8 cellular contexts compared by ENCODE assay signal in the genomic region with DNA sequence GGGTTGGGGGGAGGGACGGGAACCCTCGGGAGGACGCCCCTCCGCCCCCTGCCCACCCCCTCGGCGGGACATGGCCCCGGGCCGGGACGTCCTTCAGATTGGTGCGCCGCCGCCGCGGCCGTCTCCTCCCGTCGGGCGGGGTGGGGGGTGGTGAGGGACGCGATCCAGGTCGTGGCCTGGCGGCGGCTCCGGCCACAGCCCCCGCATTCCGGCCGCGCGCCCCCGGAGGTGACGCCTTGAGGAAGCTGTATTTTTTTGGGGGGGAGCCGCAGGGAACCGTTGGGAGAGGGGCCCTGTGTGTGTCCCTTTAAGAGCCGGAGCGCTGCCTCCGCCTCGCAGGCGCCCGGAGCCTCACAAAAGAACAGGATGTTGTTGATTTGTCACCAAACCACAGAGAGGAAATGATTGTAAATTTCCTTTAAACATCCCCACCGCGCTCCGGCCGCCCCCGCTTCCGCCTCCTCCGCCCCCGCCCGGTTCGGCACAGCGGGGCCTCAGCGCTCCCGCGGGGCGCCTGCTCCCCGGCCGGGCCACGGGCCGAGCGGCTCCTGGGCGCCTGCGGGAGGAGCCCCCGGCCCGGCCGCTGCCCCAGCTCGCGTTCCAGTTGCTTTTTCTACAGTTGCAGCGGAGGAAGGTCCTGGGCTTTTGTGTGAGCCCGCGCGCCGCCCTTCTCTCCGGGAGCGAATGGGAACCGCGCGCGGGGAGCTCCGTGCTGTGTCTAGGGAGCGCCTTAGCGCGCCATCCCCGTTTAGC. TPM values are rescaled to one million over a fixed set of nuclear protein-coding genes. Genes with fewer than 3 reads are reported as not detected.
DNase-seq lines count a peak whose midpoint lies in the region; ATAC-seq and TF ChIP-seq lines count a peak whose summit lies in the region.

No MANE protein-coding gene starts in this region.

- DNase-seq in AG04450 (ENCODE audit: low read depth, low spot score) (peak; percentile 83), NCI-H345 (lab: John Stamatoyannopoulos, UW) (peak; percentile 71), colonic mucosa (peak; percentile 82), left colon (peak; percentile 79 to 85)
- DNase-seq in activated CD4-positive, alpha-beta T cell treated with anti-CD3 and anti-CD28 coated beads for 4 hours = peak; percentile 90 to 93
- DNase-seq in stimulated activated CD4-positive, alpha-beta T cell treated with anti-CD3 and anti-CD28 coated beads, Interleukin-1b, Interleukin-23, amount 100 ng/mL, for 24 hours (ENCODE audit: low read depth in 4 of 4, low spot score in 1 of 4) = peak; percentile 76 to 87 (median 81)

- H3K27me3 ChIP-seq in AG04450 (ENCODE audit: control insufficient read depth, insufficient read depth, low read length) (no peaks in the 10 kb centered on the region), colonic mucosa (no peaks in the 10 kb centered on the region)

- intact Hi-C loops in colonic mucosa (cut with DNase I) (no loop called here), left colon (cut with DNase I, micrococcal nuclease) (no loop called here)

- peak overlapping the region; percentile 63 for H3K4me3 ChIP-seq in AG04450 (ENCODE audit: low read depth, low read length)
- H3K4me3 ChIP-seq in colonic mucosa = peak overlapping the region; percentile 59

- CTCF ChIA-PET in AG04450 (lab: Charles Lee) = interaction anchor here (0.6 to 1.9 kb wide), 7 partner anchors 32 to 365 kb away, joined by 3 to 10 read pairs (median 3); a partner anchor contains a TSS

- POLR2A ChIA-PET in AG04450 (lab: Yijun Ruan, JAX) = interaction anchor here (0.5 to 2.0 kb wide), 9 partner anchors 11 to 220 kb away, joined by 3 to 23 read pairs (median 4); a partner anchor contains a TSS

- H3K9ac ChIP-seq in colonic mucosa (ENCODE audit: low read depth in 2 of 2, low read length in 2 of 2) = peak overlapping the region; percentile 73 to 81

- peak overlapping the region; percentile 95 for H3K27ac ChIP-seq in AG04450 (ENCODE audit: low read depth, low read length)
- peak overlapping the region; percentile 84 for H3K27ac ChIP-seq in colonic mucosa

- no peaks in the 10 kb centered on the region for H3K9me3 ChIP-seq in AG04450 (ENCODE audit: control insufficient read depth, insufficient read depth, low read length)
- no peaks in the 10 kb centered on the region for H3K9me3 ChIP-seq in colonic mucosa

- no peaks in the 10 kb centered on the region for H3K4me1 ChIP-seq in colonic mucosa

- TF ChIP-seq CTCF in AG04450 (IDR thresholded peaks at IDR 0.05; ENCODE audit: low read depth, low read length) = no peak
- TF ChIP-seq CTCF in colonic mucosa (IDR thresholded peaks at IDR 0.05) = no peak

- ATAC-seq in GM18861 (IDR thresholded peaks at IDR 0.05; ENCODE audit: unreplicated experiment) = peak; percentile 77
- peak; percentile 93 for ATAC-seq in HG03066 (IDR thresholded peaks at IDR 0.05; ENCODE audit: low read depth, unreplicated experiment)
- peak; percentile 83 for ATAC-seq in left colon

- no peaks in the 10 kb centered on the region for H3K36me3 ChIP-seq in colonic mucosa

RNA-seq across cellular contexts. Expression of a gene that starts 32.1 kb away (rescaled TPM):
- polyA plus RNA-seq in AG04450 (2011; rRNA removed) = 8.7 and 11.9 TPM in 2 replicates
- polyA minus RNA-seq in AG04450 (2011; rRNA and poly(A)+ RNA removed) = 19.6 and 28.1 TPM in 2 replicates
- total RNA-seq in colonic mucosa = 10 to 100 TPM in 1 of 2 donors, 1 to 10 TPM in 1; 8.4 to 21.5 TPM
- 1 to 10 TPM; 9.5 to 9.7 TPM for total RNA-seq in left colon

Comparison
In these comparisons a context has a peak if more than half of its experiments do, and no peak if none do; other contexts are left out.
1. Peak in every context shown above with its lines: DNase-seq, ATAC-seq, H3K4me3 ChIP-seq and H3K27ac ChIP-seq.